2 cellular contexts compared by ENCODE assay signal in genomic region chr11:35262735-35263134, GRCh38.
A peak's percentile ranks its signal among the peaks of the same experiment; 100 is the strongest.
TF ChIP-seq lines count a peak whose summit lies in the region.

No MANE protein-coding gene starts in this region.

TF ChIP-seq in GM23338, 12 proteins besides CTCF, POLR2A, EP300 and RAD21:
- TF ChIP-seq, protein P1, sequence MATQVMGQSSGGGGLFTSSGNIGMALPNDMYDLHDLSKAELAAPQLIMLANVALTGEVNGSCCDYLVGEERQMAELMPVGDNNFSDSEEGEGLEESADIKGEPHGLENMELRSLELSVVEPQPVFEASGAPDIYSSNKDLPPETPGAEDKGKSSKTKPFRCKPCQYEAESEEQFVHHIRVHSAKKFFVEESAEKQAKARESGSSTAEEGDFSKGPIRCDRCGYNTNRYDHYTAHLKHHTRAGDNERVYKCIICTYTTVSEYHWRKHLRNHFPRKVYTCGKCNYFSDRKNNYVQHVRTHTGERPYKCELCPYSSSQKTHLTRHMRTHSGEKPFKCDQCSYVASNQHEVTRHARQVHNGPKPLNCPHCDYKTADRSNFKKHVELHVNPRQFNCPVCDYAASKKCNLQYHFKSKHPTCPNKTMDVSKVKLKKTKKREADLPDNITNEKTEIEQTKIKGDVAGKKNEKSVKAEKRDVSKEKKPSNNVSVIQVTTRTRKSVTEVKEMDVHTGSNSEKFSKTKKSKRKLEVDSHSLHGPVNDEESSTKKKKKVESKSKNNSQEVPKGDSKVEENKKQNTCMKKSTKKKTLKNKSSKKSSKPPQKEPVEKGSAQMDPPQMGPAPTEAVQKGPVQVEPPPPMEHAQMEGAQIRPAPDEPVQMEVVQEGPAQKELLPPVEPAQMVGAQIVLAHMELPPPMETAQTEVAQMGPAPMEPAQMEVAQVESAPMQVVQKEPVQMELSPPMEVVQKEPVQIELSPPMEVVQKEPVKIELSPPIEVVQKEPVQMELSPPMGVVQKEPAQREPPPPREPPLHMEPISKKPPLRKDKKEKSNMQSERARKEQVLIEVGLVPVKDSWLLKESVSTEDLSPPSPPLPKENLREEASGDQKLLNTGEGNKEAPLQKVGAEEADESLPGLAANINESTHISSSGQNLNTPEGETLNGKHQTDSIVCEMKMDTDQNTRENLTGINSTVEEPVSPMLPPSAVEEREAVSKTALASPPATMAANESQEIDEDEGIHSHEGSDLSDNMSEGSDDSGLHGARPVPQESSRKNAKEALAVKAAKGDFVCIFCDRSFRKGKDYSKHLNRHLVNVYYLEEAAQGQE (IDR thresholded peaks at IDR 0.05; ENCODE audit: unreplicated experiment), result peak; percentile 38
- TF ChIP-seq EZH2phosphoT487 (IDR thresholded peaks at IDR 0.05; ENCODE audit: unreplicated experiment), result no peak

TF ChIP-seq in HEK293, 187 proteins besides CTCF, POLR2A, EP300 and RAD21:
- TF ChIP-seq, protein P1 (tag by site-specific recombination; IDR thresholded peaks at IDR 0.05), result peak; percentile 66; the same call in 1 of the 2 replicates
- TF ChIP-seq GLI4 (tag by site-specific recombination; IDR thresholded peaks at IDR 0.05), result no peak
- no peak for TF ChIP-seq ZNF274 (IDR thresholded peaks at IDR 0.05; ENCODE audit: low read length)
- no peak for TF ChIP-seq ZNF274 (tag by site-specific recombination; IDR thresholded peaks at IDR 0.05; ENCODE audit: borderline replicate concordance)
- TF ChIP-seq ZNF792 (tag by site-specific recombination; IDR thresholded peaks at IDR 0.05), result no peak
TF ChIP-seq in HEK293: peak in this region for 1.
